In genomic region chr14:103846569-103847438, GRCh38 we compare ENCODE assay signal across 8 cellular contexts. TPM values are rescaled to one million over a fixed set of nuclear protein-coding genes. Genes with fewer than 3 reads are reported as not detected.
DNase-seq lines count a peak whose midpoint lies in the region; ATAC-seq and TF ChIP-seq lines count a peak whose summit lies in the region.

No MANE protein-coding gene starts in this region.

- POLR2A ChIA-PET in PC-9 (lab: Charles Lee; ENCODE audit: unreplicated experiment) = no interaction called here

- intact Hi-C loops in PC-9 (cut with micrococcal nuclease; ENCODE audit: unreplicated experiment) = no loop called here

- no peak for TF ChIP-seq CTCF in PC-9 (conservative IDR thresholded peaks at IDR 0.05)

- peak overlapping the region; percentile 95 for H3K4me2 ChIP-seq in PC-9

- H3F3A ChIP-seq in PC-9 (ENCODE audit: insufficient read depth, low read depth) = peaks cover 11% of the 10 kb centered on the region; the same call in 1 of the 2 replicates

- no peaks in the 10 kb centered on the region for H3K9me3 ChIP-seq in PC-9 (ENCODE audit: insufficient read depth, low read depth)
- no peaks in the 10 kb centered on the region for H3K9me3 ChIP-seq in iPS-18c (ENCODE audit: control insufficient read depth, insufficient read depth, low read length)

- H3K79me2 ChIP-seq in ACC112 (ENCODE audit: control insufficient read depth, insufficient read depth, low read length, unreplicated experiment) (no peaks in the 10 kb centered on the region), PC-9 (ENCODE audit: low read depth) (0 out of 2 replicates have a peak, but pooled peaks cover 16% of the 10 kb centered on the region)

- BruUV-seq in PC-9 (replicated peaks; lab: Mats Ljungman, UMichigan) = TSS peak; percentile 45

- H3K27me3 ChIP-seq in ACC112 (ENCODE audit: insufficient read depth, low read length) = peaks cover 15% of the 10 kb centered on the region; the same call in 1 of the 2 replicates
- no peaks in the 10 kb centered on the region for H3K27me3 ChIP-seq in PC-9 (ENCODE audit: insufficient read depth, low read depth)

- no peaks in the 10 kb centered on the region for H3K9me2 ChIP-seq in PC-9 (ENCODE audit: insufficient read depth)

- CTCF ChIA-PET in PC-9 (lab: Charles Lee) = no interaction called here

- H3K36me3 ChIP-seq in ACC112 (ENCODE audit: insufficient read depth, low read length) (no peaks in the 10 kb centered on the region), PC-9 (ENCODE audit: low read depth) (no peaks in the 10 kb centered on the region)

- H3K4me1 ChIP-seq in ACC112 (ENCODE audit: control insufficient read depth, insufficient read depth, low read length, unreplicated experiment) (peaks cover 6% of the 10 kb centered on the region), PC-9 (replicated peaks; ENCODE audit: insufficient read depth) (peaks cover 9% of the 10 kb centered on the region)

- H2AFZ ChIP-seq in ACC112 (ENCODE audit: low read length, unreplicated experiment) (peak overlapping the region; percentile 90), PC-9 (peak overlapping the region; percentile 88)

- no peak overlapping the region for H3K27ac ChIP-seq in ACC112 (ENCODE audit: low read depth, low read length)
- no peak overlapping the region for H3K27ac ChIP-seq in PC-9
- peak overlapping the region in 17 of 21 experiments; percentile 34 to 90 (median 66) for H3K27ac ChIP-seq in skin epidermis

- peak overlapping the region; percentile 96 for H3K4me3 ChIP-seq in ACC112 (ENCODE audit: low read depth, low read length)
- peak overlapping the region; percentile 85 for H3K4me3 ChIP-seq in PC-9
- peak overlapping the region; percentile 68 for H3K4me3 ChIP-seq in iPS-18c (ENCODE audit: insufficient read depth, low read depth, low read length)
- peak overlapping the region; percentile 48 to 83 (median 71) for H3K4me3 ChIP-seq in skin epidermis

- DNase-seq in PC-9 = peak in 1 of 2 experiments; percentile 19
- peak; percentile 43 for DNase-seq in astrocyte of the hippocampus (ENCODE audit: low read depth, low spot score)
- DNase-seq in AG08395 (ENCODE audit: low spot score) = no peak

- H4K20me1 ChIP-seq in PC-9 (ENCODE audit: insufficient read depth) = no peaks in the 10 kb centered on the region

- ATAC-seq in GM18861 (IDR thresholded peaks at IDR 0.05; ENCODE audit: unreplicated experiment) (peak; percentile 31), HG02981 (IDR thresholded peaks at IDR 0.05; ENCODE audit: unreplicated experiment) (peak; percentile 22)

RNA-seq across cellular contexts. Expression of gene PPP1R13B, which starts 0.6 kb away (rescaled TPM):
- total RNA-seq in PC-9 (2021) = 26.5 and 36.5 TPM in 2 replicates

Comparison
In these comparisons a context has a peak if more than half of its experiments do, and no peak if none do; other contexts are left out.
1. H3K27ac ChIP-seq: peak in skin epidermis (17 of 21); none in ACC112 (single experiment) and PC-9 (single experiment).
2. Peak in every context shown above with its lines, with median percentiles within 50 percentile points of each other: H3K4me3 ChIP-seq.